10 cellular contexts compared by ENCODE assay signal in genomic region chr20:31485450-31486339, GRCh38. TPM values are rescaled to one million over a fixed set of nuclear protein-coding genes. Genes with fewer than 3 reads are reported as not detected.
A peak's percentile ranks its signal among the peaks of the same experiment; 100 is the strongest.
DNase-seq lines count a peak whose midpoint lies in the region; ATAC-seq and TF ChIP-seq lines count a peak whose summit lies in the region.
"Had no signal": no experiment of that assay in that cellular context is flagged by ENCODE, and none has a peak within 500 bp of the region (broad histone marks: within the 10 kb centered on the region; RNA-seq: fewer than 3 reads in every experiment).

No MANE protein-coding gene starts in this region.

- CTCF ChIA-PET in Panc1 (lab: Charles Lee), result interaction anchor here (0.6 to 1.2 kb wide), 3 partner anchors 11 to 70 kb away, joined by 4 to 8 read pairs (median 5); partner anchors contain the start of genes DEFB124 and REM1

- H3K4me1 Mint-ChIP-seq in endothelial cell (ENCODE audit: unreplicated experiment), result peaks cover 3% of the 10 kb centered on the region

- 0 out of 4 replicates have a peak overlapping the region, but pooled peaks of 1 of the 2 experiments have one; percentile 10 for H3K4me3 ChIP-seq in Panc1 (ENCODE audit: low read depth in 2 of 2, low read length in 2 of 2)
- peak overlapping the region; percentile 6 for H3K4me3 ChIP-seq in lower lobe of right lung
- H3K4me3 ChIP-seq in tibial artery, result peak overlapping the region; percentile 36 to 48
- H3K4me3 ChIP-seq in WERI-Rb-1 (ENCODE audit: low read depth, low read length), result no peak overlapping the region

- peak overlapping the region; percentile 57 for H3K4me3 Mint-ChIP-seq in endothelial cell (ENCODE audit: unreplicated experiment)

- DNase-seq in Panc1 (ENCODE audit: low read depth, low spot score) (no peak), endothelial cell (ENCODE audit: low spot score) (peak; percentile 7), lower lobe of right lung (peak; percentile 51), tibial artery (peak; percentile 60 to 82), iPS-NIHi7 (ENCODE audit: extremely low spot score) (no peak), WERI-Rb-1 (no peak)
- DNase-seq in activated T-cell treated with anti-CD3 and anti-CD28 coated beads, Interleukin-2, amount 50 U/mL, for 1 hour, result no peak
- DNase-seq: NCI-H526 treated with DMSO at 0.1 percent for 48 hours; stimulated activated CD4-positive, alpha-beta T cell treated with anti-CD3 and anti-CD28 coated beads, Interleukin-12 subunit alpha, Interleukin-12 subunit beta, amount 100 ng/mL, for 4 hours had no signal

- intact Hi-C loops in Panc1 (cut with micrococcal nuclease; ENCODE audit: unreplicated experiment), result no loop called here
- intact Hi-C loops in lower lobe of right lung (cut with DNase I), result no loop called here
- intact Hi-C loops in tibial artery (cut with DNase I; ENCODE audit: low total_unique reads), result no loop called here

- no TSS peak for BruUV-seq in Panc1 (replicated peaks; lab: Mats Ljungman, UMichigan)

- H3K36me3 Mint-ChIP-seq in endothelial cell (ENCODE audit: low read depth, unreplicated experiment), result peaks cover 4% of the 10 kb centered on the region

- in situ Hi-C loops in Panc1 (cut with HindIII; ENCODE audit: low pct_unique_long_range_greater_than_20kb, low sequenced_read_pairs), result no loop called here

- TF ChIP-seq CTCF in Panc1 (IDR thresholded peaks at IDR 0.05), result no peak
- no peak for TF ChIP-seq CTCF in endothelial cell (IDR thresholded peaks at IDR 0.05; ENCODE audit: unreplicated experiment)
- no peak for TF ChIP-seq CTCF in lower lobe of right lung (IDR thresholded peaks at IDR 0.05)
- no peak for TF ChIP-seq CTCF in tibial artery (IDR thresholded peaks at IDR 0.05)
- no peak for TF ChIP-seq CTCF in WERI-Rb-1 (IDR thresholded peaks at IDR 0.05; ENCODE audit: low read depth, low read length)

- H3K9me3 ChIP-seq in Panc1 (ENCODE audit: control insufficient read depth, insufficient read depth, low read depth, low read length), result no peaks in the 10 kb centered on the region
- no peaks in the 10 kb centered on the region for H3K9me3 ChIP-seq in lower lobe of right lung
- no peaks in the 10 kb centered on the region for H3K9me3 ChIP-seq in tibial artery
- no peaks in the 10 kb centered on the region for H3K9me3 ChIP-seq in WERI-Rb-1 (ENCODE audit: severe bottlenecking)

- H3K27me3 Mint-ChIP-seq in endothelial cell (ENCODE audit: unreplicated experiment), result peaks cover 1% of the 10 kb centered on the region

- no peaks in the 10 kb centered on the region for H3K9me3 Mint-ChIP-seq in endothelial cell (ENCODE audit: unreplicated experiment)

- H3K36me3 ChIP-seq in Panc1 (ENCODE audit: control insufficient read depth, insufficient read depth, low read length), result no peaks in the 10 kb centered on the region
- H3K36me3 ChIP-seq in lower lobe of right lung, result no peaks in the 10 kb centered on the region
- no peaks in the 10 kb centered on the region for H3K36me3 ChIP-seq in tibial artery
- H3K36me3 ChIP-seq in WERI-Rb-1, result no peaks in the 10 kb centered on the region

- no peak overlapping the region for H3K27ac Mint-ChIP-seq in endothelial cell (ENCODE audit: unreplicated experiment)

- no peaks in the 10 kb centered on the region for H3K27me3 ChIP-seq in Panc1 (ENCODE audit: control insufficient read depth, insufficient read depth, low read length)
- peaks cover 21% of the 10 kb centered on the region for H3K27me3 ChIP-seq in lower lobe of right lung (ENCODE audit: low read depth)
- H3K27me3 ChIP-seq in tibial artery, result no peaks in the 10 kb centered on the region
- no peaks in the 10 kb centered on the region for H3K27me3 ChIP-seq in WERI-Rb-1 (ENCODE audit: insufficient read depth, low read depth, severe bottlenecking)

- POLR2A ChIA-PET in Panc1 (lab: Charles Lee), result interaction anchor here (0.6 kb wide), 2 partner anchors 18 to 26 kb away, joined by 5 read pairs; no protein-coding TSS in a partner anchor

- H3K4me1 ChIP-seq in Panc1 (ENCODE audit: control insufficient read depth, insufficient read depth, low read length) (no peaks in the 10 kb centered on the region), lower lobe of right lung (peaks cover 4% of the 10 kb centered on the region), tibial artery (peaks cover 0 to 22% (median 7%) of the 10 kb centered on the region in 4 donors)

- no peak overlapping the region for H3K27ac ChIP-seq in Panc1 (ENCODE audit: low read length)
- peak overlapping the region; percentile 76 for H3K27ac ChIP-seq in lower lobe of right lung
- H3K27ac ChIP-seq in tibial artery, result peak overlapping the region; percentile 70 to 84
- H3K27ac ChIP-seq in WERI-Rb-1, result no peak overlapping the region

- ATAC-seq in Panc1, result peak; percentile 33; the same call in 1 of the 2 replicates
- peak; percentile 59 to 70 for ATAC-seq in lower lobe of right lung

RNA-seq across cellular contexts. Expression of gene REM1, which starts 10.6 kb away (rescaled TPM):
- not detected for total RNA-seq in Panc1 (2021; ENCODE audit: unreplicated experiment)
- not detected for polyA plus RNA-seq in Panc1 (2012; ENCODE audit: insufficient read length)
- total RNA-seq in endothelial cell (ENCODE audit: unreplicated experiment), result not detected
- total RNA-seq in lower lobe of right lung, result 2.3 TPM
- total RNA-seq: activated CD8-positive, alpha-beta memory T cell treated with anti-CD3 and anti-CD28 coated beads for 36 hours had no signal

RNA-seq across cellular contexts. Expression of gene DEFB124, which starts 10.8 kb away (rescaled TPM):
- total RNA-seq in Panc1 (2021; ENCODE audit: unreplicated experiment) (not detected), endothelial cell (ENCODE audit: unreplicated experiment) (not detected), lower lobe of right lung (not detected)
- polyA plus RNA-seq in Panc1 (2012; ENCODE audit: insufficient read length), result not detected
- total RNA-seq: activated CD8-positive, alpha-beta memory T cell treated with anti-CD3 and anti-CD28 coated beads for 36 hours had no signal

RNA-seq across cellular contexts. Expression of gene HM13, which starts 28.5 kb away (rescaled TPM):
- total RNA-seq in Panc1 (2021; ENCODE audit: unreplicated experiment), result 337 TPM
- 424 TPM for polyA plus RNA-seq in Panc1 (2012; ENCODE audit: insufficient read length)
- 153 TPM for total RNA-seq in endothelial cell (ENCODE audit: unreplicated experiment)
- 134 TPM for total RNA-seq in lower lobe of right lung

RNA-seq across cellular contexts. Expression of gene DEFB123, which starts 45.3 kb away (rescaled TPM):
- not detected for total RNA-seq in Panc1 (2021; ENCODE audit: unreplicated experiment)
- polyA plus RNA-seq in Panc1 (2012; ENCODE audit: insufficient read length), result not detected
- not detected for total RNA-seq in endothelial cell (ENCODE audit: unreplicated experiment)
- total RNA-seq in lower lobe of right lung, result not detected
- total RNA-seq: activated CD8-positive, alpha-beta memory T cell treated with anti-CD3 and anti-CD28 coated beads for 36 hours had no signal

Comparison
In these comparisons a context has a peak if more than half of its experiments do, and no peak if none do; other contexts are left out.
1. DNase-seq: peak in endothelial cell (single experiment), lower lobe of right lung (single experiment) and tibial artery (2 of 2); none in Panc1 (single experiment), iPS-NIHi7 (single experiment), WERI-Rb-1 (single experiment) and activated T-cell treated with anti-CD3 and anti-CD28 coated beads, Interleukin-2, amount 50 U/mL, for 1 hour (single experiment).
2. H3K27ac ChIP-seq: peak in lower lobe of right lung (single experiment) and tibial artery (2 of 2); none in Panc1 (single experiment) and WERI-Rb-1 (single experiment).